Comparison of ENCODE assay signal across 8 cellular contexts in the genomic region with DNA sequence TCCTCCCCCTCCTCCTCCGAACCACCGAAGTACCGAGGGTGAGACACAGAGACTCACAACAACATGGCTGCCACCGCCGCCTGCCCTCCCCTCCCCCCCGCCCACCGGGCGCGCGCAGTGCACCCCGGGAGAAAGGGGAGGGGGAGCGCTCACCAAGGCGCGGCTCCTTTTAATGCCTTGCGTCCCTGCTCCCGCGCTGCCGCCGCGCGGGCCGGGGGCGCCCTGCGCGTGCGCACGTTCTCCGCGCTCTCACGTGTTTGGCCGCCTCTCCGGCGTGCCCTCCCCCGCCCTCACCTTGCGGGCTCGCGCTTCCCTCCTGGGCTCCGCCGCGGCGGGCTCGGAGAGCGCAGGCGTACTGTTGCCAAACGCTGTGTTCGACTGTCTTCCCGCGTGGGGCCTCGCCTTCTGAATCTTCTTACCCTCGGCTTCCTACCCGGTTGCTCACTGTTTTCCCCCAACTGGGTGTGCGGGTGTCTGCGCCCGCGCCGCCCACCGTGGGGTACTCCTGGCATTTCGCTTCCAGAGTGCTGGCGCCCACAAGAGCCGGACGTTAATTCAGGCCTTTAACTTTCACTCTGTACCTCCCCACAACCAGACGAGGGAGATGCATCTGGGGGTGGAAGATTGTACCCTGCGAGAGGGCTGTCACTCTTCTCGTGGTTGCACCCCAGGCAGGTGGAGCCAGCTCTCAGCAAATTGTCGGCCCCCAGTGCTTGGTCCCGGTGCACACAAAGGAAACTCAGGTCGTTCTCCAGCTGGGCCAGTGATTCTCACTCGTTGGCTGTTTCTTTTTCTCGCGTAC. TPM values are rescaled to one million over a fixed set of nuclear protein-coding genes. Genes with fewer than 3 reads are reported as not detected.
DNase-seq lines count a peak whose midpoint lies in the region; ATAC-seq and TF ChIP-seq lines count a peak whose summit lies in the region.

A gene with protein sequence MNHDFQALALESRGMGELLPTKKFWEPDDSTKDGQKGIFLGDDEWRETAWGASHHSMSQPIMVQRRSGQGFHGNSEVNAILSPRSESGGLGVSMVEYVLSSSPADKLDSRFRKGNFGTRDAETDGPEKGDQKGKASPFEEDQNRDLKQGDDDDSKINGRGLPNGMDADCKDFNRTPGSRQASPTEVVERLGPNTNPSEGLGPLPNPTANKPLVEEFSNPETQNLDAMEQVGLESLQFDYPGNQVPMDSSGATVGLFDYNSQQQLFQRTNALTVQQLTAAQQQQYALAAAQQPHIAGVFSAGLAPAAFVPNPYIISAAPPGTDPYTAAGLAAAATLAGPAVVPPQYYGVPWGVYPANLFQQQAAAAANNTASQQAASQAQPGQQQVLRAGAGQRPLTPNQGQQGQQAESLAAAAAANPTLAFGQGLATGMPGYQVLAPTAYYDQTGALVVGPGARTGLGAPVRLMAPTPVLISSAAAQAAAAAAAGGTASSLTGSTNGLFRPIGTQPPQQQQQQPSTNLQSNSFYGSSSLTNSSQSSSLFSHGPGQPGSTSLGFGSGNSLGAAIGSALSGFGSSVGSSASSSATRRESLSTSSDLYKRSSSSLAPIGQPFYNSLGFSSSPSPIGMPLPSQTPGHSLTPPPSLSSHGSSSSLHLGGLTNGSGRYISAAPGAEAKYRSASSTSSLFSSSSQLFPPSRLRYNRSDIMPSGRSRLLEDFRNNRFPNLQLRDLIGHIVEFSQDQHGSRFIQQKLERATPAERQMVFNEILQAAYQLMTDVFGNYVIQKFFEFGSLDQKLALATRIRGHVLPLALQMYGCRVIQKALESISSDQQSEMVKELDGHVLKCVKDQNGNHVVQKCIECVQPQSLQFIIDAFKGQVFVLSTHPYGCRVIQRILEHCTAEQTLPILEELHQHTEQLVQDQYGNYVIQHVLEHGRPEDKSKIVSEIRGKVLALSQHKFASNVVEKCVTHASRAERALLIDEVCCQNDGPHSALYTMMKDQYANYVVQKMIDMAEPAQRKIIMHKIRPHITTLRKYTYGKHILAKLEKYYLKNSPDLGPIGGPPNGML (minus strand): TSS at position 92 of the 802 bp plus-strand sequence. CDS start 23,484 bp downstream, outside the sequence.

- H3K4me3 ChIP-seq in LNCaP clone FGC (ENCODE audit: low read depth, low read length) = peak within 1 kb of the TSS; percentile 76

- H3K27ac Mint-ChIP-seq in naive B cell = peak within 1 kb of the TSS in 5 of 6 donors; percentile 69 to 96 (median 95)
- H3K27ac Mint-ChIP-seq in stimulated activated effector memory CD8-positive, alpha-beta T cell treated with anti-CD3 and anti-CD28 coated beads, Interleukin-12 subunit alpha, Interleukin-12 subunit beta, amount 100 ng/mL, for 72 hours = no peak within 1 kb of the TSS

- peak; percentile 81 to 83 for ATAC-seq in naive B cell (ENCODE audit: low read depth in 2 of 2)
- ATAC-seq in stimulated activated effector memory CD8-positive, alpha-beta T cell treated with anti-CD3 and anti-CD28 coated beads, Interleukin-12 subunit alpha, Interleukin-12 subunit beta, amount 100 ng/mL, for 72 hours = peak; percentile 87

- H3K4me3 Mint-ChIP-seq in naive B cell = peak within 1 kb of the TSS in 4 of 8 donors; percentile 94 to 97 (median 95)
- H3K4me3 Mint-ChIP-seq in stimulated activated effector memory CD8-positive, alpha-beta T cell treated with anti-CD3 and anti-CD28 coated beads, Interleukin-12 subunit alpha, Interleukin-12 subunit beta, amount 100 ng/mL, for 72 hours = no peak within 1 kb of the TSS

- TF ChIP-seq CTCF in LNCaP clone FGC (IDR thresholded peaks at IDR 0.05; ENCODE audit: control insufficient read depth, extremely low read depth, insufficient read depth) = no peak

- DNase-seq in EH (ENCODE audit: low read depth) (peak; percentile 94), H4 (ENCODE audit: low spot score) (peak; percentile 87), LNCaP clone FGC (ENCODE audit: low read depth) (peak; percentile 89), RPMI8226 (peak; percentile 98), fibroblast of gingiva (ENCODE audit: low read depth) (peak; percentile 94), naive B cell (peak; percentile 98)
- peak; percentile 84 to 97 for DNase-seq in activated T-helper 1 cell treated with anti-CD3 and anti-CD28 coated beads, Interleukin-2, amount 50 U/mL, for 16 hours (ENCODE audit: low read depth in 1 of 2, low spot score in 1 of 2)
- peak; percentile 88 to 96 for DNase-seq in stimulated activated effector memory CD8-positive, alpha-beta T cell treated with anti-CD3 and anti-CD28 coated beads, Interleukin-12 subunit alpha, Interleukin-12 subunit beta, amount 100 ng/mL, for 72 hours (ENCODE audit: low spot score in 2 of 2)

- H3K36me3 Mint-ChIP-seq in naive B cell = no peaks in the 10 kb centered on the region
- H3K36me3 Mint-ChIP-seq in stimulated activated effector memory CD8-positive, alpha-beta T cell treated with anti-CD3 and anti-CD28 coated beads, Interleukin-12 subunit alpha, Interleukin-12 subunit beta, amount 100 ng/mL, for 72 hours = peaks cover 41% of the 10 kb centered on the region

- peaks cover 23 to 37% (median 31%) of the 10 kb centered on the region in 3 donors for H3K4me1 Mint-ChIP-seq in naive B cell
- peaks cover 25% of the 10 kb centered on the region for H3K4me1 Mint-ChIP-seq in stimulated activated effector memory CD8-positive, alpha-beta T cell treated with anti-CD3 and anti-CD28 coated beads, Interleukin-12 subunit alpha, Interleukin-12 subunit beta, amount 100 ng/mL, for 72 hours

- H3K9me3 Mint-ChIP-seq in naive B cell = no peaks in the 10 kb centered on the region
- no peaks in the 10 kb centered on the region for H3K9me3 Mint-ChIP-seq in stimulated activated effector memory CD8-positive, alpha-beta T cell treated with anti-CD3 and anti-CD28 coated beads, Interleukin-12 subunit alpha, Interleukin-12 subunit beta, amount 100 ng/mL, for 72 hours

- no peaks in the 10 kb centered on the region for H3K27me3 Mint-ChIP-seq in naive B cell

RNA-seq across cellular contexts. Expression of the gene that starts here (rescaled TPM):
- 8.3 and 12.6 TPM in 2 replicates for total RNA-seq in H4 (2014; rRNA removed; shearing (Covaris generic))
- 10 to 100 TPM; 11.5 to 18.5 (median 16.2) TPM for polyA plus RNA-seq in naive B cell (ENCODE audit: low read depth in 6 of 6)

Comparison
In these comparisons a context has a peak if more than half of its experiments do, and no peak if none do; other contexts are left out.
1. Peak in every context shown above with its lines: DNase-seq, ATAC-seq and H3K4me3 ChIP-seq.